13 cellular contexts compared by ENCODE assay signal in the genomic region with DNA sequence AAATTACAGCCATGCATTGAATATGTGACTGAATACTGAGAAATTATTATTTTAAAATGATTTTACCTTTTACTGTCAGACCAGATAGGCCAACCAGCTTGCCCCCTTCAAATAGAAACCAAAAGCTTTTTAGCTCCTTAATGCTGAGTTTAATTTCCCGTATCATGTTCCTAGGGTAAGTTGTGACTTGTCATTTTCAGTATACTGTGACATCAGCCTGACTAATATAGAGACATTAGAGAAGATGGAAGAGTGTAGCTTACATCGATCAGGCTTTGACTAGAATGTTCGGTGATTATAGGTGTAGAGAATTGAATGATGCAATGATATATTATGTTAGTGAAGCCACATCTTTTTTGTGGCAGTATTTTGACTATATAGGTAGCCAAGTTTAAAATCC.
"Had no signal": no experiment of that assay in that cellular context is flagged by ENCODE, and none has a peak within 500 bp of the region (broad histone marks: within the 10 kb centered on the region; RNA-seq: fewer than 3 reads in every experiment).

No MANE protein-coding gene starts in this region.

- H3K36me3 ChIP-seq: ascending aorta, esophagus muscularis mucosa, left ventricle myocardium inferior, tibial nerve, uterus had no signal

- H3K27me3 Mint-ChIP-seq: stimulated activated memory B cell treated with anti-CD40 and anti-IgM and Interleukin-4, amounts not matched to agents 10 μg/mL and 1 μg/mL and 100 μg/mL, for 72 hours had no signal

- ATAC-seq: stimulated activated memory B cell treated with anti-CD40 and anti-IgM and Interleukin-4, amounts not matched to agents 10 μg/mL and 1 μg/mL and 100 μg/mL, for 72 hours had no signal

- H3K9me3 ChIP-seq: ascending aorta, esophagus muscularis mucosa, left ventricle myocardium inferior, tibial nerve, uterus had no signal

- DNase-seq: activated CD4-positive, alpha-beta T cell treated with anti-CD3 and anti-CD28 coated beads for 48 hours; dorsolateral prefrontal cortex; left ventricle myocardium inferior; mesenchymal stem cell; nephron progenitor cell; occipital lobe; uterus had no signal

- H3K27me3 ChIP-seq: ascending aorta, dorsolateral prefrontal cortex, esophagus muscularis mucosa, hepatocyte, tibial nerve, uterus had no signal

- H3K36me3 Mint-ChIP-seq: stimulated activated memory B cell treated with anti-CD40 and anti-IgM and Interleukin-4, amounts not matched to agents 10 μg/mL and 1 μg/mL and 100 μg/mL, for 72 hours had no signal

- H3K4me1 ChIP-seq: ascending aorta, esophagus muscularis mucosa, left ventricle myocardium inferior, tibial nerve, uterus had no signal

- H3K4me3 ChIP-seq: ascending aorta, dorsolateral prefrontal cortex, esophagus muscularis mucosa, hepatocyte, left ventricle myocardium inferior, tibial nerve, uterus had no signal

- H3K4me1 Mint-ChIP-seq: stimulated activated memory B cell treated with anti-CD40 and anti-IgM and Interleukin-4, amounts not matched to agents 10 μg/mL and 1 μg/mL and 100 μg/mL, for 72 hours had no signal

- H3K4me3 Mint-ChIP-seq: nephron progenitor cell; stimulated activated memory B cell treated with anti-CD40 and anti-IgM and Interleukin-4, amounts not matched to agents 10 μg/mL and 1 μg/mL and 100 μg/mL, for 72 hours; T-helper 1 cell treated with Interleukin-12 subunit alpha and Interleukin-12 subunit beta and Interleukin-4 antibody, amounts not matched to agents 30 μg/mL and 1 μg/mL, for 36 hours had no signal

- H3K27ac ChIP-seq: ascending aorta, dorsolateral prefrontal cortex, esophagus muscularis mucosa, hepatocyte, left ventricle myocardium inferior, tibial nerve, uterus had no signal

- H3K27ac Mint-ChIP-seq: nephron progenitor cell; stimulated activated memory B cell treated with anti-CD40 and anti-IgM and Interleukin-4, amounts not matched to agents 10 μg/mL and 1 μg/mL and 100 μg/mL, for 72 hours; T-helper 1 cell treated with Interleukin-12 subunit alpha and Interleukin-12 subunit beta and Interleukin-4 antibody, amounts not matched to agents 30 μg/mL and 1 μg/mL, for 36 hours had no signal

- H3K9me3 Mint-ChIP-seq: nephron progenitor cell; stimulated activated memory B cell treated with anti-CD40 and anti-IgM and Interleukin-4, amounts not matched to agents 10 μg/mL and 1 μg/mL and 100 μg/mL, for 72 hours; T-helper 1 cell treated with Interleukin-12 subunit alpha and Interleukin-12 subunit beta and Interleukin-4 antibody, amounts not matched to agents 30 μg/mL and 1 μg/mL, for 36 hours had no signal
